1 cellular context compared by ENCODE assay signal in the genomic region with DNA sequence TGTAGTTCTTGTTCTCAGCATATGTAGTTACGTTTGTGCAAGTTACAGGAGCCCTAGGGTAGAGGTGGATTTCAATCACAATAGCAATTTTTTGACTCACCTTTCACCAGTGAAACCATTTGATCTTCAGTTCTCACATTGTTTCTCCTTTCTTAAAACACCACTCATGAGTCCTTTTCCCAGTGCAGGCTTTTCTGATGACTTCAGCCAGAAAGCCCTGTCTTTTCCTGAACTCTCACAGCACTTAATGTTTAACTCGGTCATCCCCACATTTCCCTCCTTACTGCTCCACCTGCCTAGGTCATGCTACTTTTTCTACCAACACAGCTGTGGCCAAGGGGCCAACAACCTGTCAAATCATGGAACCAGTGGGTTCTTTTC.
A peak's percentile ranks its signal among the peaks of the same experiment; 100 is the strongest.
TF ChIP-seq lines count a peak whose summit lies in the region.

No MANE protein-coding gene starts in this region.

TF ChIP-seq in GM12878, 131 proteins besides CTCF, POLR2A, EP300 and RAD21 (continues in another document):
- TF ChIP-seq, protein P1, sequence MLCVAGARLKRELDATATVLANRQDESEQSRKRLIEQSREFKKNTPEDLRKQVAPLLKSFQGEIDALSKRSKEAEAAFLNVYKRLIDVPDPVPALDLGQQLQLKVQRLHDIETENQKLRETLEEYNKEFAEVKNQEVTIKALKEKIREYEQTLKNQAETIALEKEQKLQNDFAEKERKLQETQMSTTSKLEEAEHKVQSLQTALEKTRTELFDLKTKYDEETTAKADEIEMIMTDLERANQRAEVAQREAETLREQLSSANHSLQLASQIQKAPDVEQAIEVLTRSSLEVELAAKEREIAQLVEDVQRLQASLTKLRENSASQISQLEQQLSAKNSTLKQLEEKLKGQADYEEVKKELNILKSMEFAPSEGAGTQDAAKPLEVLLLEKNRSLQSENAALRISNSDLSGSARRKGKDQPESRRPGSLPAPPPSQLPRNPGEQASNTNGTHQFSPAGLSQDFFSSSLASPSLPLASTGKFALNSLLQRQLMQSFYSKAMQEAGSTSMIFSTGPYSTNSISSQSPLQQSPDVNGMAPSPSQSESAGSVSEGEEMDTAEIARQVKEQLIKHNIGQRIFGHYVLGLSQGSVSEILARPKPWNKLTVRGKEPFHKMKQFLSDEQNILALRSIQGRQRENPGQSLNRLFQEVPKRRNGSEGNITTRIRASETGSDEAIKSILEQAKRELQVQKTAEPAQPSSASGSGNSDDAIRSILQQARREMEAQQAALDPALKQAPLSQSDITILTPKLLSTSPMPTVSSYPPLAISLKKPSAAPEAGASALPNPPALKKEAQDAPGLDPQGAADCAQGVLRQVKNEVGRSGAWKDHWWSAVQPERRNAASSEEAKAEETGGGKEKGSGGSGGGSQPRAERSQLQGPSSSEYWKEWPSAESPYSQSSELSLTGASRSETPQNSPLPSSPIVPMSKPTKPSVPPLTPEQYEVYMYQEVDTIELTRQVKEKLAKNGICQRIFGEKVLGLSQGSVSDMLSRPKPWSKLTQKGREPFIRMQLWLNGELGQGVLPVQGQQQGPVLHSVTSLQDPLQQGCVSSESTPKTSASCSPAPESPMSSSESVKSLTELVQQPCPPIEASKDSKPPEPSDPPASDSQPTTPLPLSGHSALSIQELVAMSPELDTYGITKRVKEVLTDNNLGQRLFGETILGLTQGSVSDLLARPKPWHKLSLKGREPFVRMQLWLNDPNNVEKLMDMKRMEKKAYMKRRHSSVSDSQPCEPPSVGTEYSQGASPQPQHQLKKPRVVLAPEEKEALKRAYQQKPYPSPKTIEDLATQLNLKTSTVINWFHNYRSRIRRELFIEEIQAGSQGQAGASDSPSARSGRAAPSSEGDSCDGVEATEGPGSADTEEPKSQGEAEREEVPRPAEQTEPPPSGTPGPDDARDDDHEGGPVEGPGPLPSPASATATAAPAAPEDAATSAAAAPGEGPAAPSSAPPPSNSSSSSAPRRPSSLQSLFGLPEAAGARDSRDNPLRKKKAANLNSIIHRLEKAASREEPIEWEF (IDR thresholded peaks at IDR 0.05; ENCODE audit: insufficient replicate concordance, low read depth, low read length), result peak; percentile 80
- no peak for TF ChIP-seq ZNF217 (IDR thresholded peaks at IDR 0.05)
- TF ChIP-seq BRCA1 (IDR thresholded peaks at IDR 0.05; ENCODE audit: low read depth, low read length), result no peak
- TF ChIP-seq ZZZ3 (IDR thresholded peaks at IDR 0.05; ENCODE audit: control insufficient read depth, insufficient read length, low read depth), result no peak
- no peak for TF ChIP-seq ESRRA (IDR thresholded peaks at IDR 0.05; ENCODE audit: low read length)
- TF ChIP-seq MEF2A (IDR thresholded peaks at IDR 0.05; ENCODE audit: insufficient read depth, low read depth, low read length), result no peak
- peak; percentile 68 for TF ChIP-seq ATF7 (IDR thresholded peaks at IDR 0.05; ENCODE audit: low read depth)
- TF ChIP-seq, protein P2, sequence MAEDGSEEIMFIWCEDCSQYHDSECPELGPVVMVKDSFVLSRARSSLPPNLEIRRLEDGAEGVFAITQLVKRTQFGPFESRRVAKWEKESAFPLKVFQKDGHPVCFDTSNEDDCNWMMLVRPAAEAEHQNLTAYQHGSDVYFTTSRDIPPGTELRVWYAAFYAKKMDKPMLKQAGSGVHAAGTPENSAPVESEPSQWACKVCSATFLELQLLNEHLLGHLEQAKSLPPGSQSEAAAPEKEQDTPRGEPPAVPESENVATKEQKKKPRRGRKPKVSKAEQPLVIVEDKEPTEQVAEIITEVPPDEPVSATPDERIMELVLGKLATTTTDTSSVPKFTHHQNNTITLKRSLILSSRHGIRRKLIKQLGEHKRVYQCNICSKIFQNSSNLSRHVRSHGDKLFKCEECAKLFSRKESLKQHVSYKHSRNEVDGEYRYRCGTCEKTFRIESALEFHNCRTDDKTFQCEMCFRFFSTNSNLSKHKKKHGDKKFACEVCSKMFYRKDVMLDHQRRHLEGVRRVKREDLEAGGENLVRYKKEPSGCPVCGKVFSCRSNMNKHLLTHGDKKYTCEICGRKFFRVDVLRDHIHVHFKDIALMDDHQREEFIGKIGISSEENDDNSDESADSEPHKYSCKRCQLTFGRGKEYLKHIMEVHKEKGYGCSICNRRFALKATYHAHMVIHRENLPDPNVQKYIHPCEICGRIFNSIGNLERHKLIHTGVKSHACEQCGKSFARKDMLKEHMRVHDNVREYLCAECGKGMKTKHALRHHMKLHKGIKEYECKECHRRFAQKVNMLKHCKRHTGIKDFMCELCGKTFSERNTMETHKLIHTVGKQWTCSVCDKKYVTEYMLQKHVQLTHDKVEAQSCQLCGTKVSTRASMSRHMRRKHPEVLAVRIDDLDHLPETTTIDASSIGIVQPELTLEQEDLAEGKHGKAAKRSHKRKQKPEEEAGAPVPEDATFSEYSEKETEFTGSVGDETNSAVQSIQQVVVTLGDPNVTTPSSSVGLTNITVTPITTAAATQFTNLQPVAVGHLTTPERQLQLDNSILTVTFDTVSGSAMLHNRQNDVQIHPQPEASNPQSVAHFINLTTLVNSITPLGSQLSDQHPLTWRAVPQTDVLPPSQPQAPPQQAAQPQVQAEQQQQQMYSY (CRISPR knock-in tag; IDR thresholded peaks at IDR 0.05), result no peak
- TF ChIP-seq, protein P3, sequence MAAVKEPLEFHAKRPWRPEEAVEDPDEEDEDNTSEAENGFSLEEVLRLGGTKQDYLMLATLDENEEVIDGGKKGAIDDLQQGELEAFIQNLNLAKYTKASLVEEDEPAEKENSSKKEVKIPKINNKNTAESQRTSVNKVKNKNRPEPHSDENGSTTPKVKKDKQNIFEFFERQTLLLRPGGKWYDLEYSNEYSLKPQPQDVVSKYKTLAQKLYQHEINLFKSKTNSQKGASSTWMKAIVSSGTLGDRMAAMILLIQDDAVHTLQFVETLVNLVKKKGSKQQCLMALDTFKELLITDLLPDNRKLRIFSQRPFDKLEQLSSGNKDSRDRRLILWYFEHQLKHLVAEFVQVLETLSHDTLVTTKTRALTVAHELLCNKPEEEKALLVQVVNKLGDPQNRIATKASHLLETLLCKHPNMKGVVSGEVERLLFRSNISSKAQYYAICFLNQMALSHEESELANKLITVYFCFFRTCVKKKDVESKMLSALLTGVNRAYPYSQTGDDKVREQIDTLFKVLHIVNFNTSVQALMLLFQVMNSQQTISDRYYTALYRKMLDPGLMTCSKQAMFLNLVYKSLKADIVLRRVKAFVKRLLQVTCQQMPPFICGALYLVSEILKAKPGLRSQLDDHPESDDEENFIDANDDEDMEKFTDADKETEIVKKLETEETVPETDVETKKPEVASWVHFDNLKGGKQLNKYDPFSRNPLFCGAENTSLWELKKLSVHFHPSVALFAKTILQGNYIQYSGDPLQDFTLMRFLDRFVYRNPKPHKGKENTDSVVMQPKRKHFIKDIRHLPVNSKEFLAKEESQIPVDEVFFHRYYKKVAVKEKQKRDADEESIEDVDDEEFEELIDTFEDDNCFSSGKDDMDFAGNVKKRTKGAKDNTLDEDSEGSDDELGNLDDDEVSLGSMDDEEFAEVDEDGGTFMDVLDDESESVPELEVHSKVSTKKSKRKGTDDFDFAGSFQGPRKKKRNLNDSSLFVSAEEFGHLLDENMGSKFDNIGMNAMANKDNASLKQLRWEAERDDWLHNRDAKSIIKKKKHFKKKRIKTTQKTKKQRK (IDR thresholded peaks at IDR 0.05; ENCODE audit: low read depth, low read length), result no peak
- TF ChIP-seq CEBPB (IDR thresholded peaks at IDR 0.05; ENCODE audit: borderline replicate concordance in 1 of 2, low read depth in 2 of 2, low read length in 2 of 2), result 0 out of 4 replicates have a peak, but pooled peaks of 1 of the 2 experiments have one; percentile 33
- TF ChIP-seq CBFB (IDR thresholded peaks at IDR 0.05; ENCODE audit: low read depth), result no peak
- TF ChIP-seq, protein P4, sequence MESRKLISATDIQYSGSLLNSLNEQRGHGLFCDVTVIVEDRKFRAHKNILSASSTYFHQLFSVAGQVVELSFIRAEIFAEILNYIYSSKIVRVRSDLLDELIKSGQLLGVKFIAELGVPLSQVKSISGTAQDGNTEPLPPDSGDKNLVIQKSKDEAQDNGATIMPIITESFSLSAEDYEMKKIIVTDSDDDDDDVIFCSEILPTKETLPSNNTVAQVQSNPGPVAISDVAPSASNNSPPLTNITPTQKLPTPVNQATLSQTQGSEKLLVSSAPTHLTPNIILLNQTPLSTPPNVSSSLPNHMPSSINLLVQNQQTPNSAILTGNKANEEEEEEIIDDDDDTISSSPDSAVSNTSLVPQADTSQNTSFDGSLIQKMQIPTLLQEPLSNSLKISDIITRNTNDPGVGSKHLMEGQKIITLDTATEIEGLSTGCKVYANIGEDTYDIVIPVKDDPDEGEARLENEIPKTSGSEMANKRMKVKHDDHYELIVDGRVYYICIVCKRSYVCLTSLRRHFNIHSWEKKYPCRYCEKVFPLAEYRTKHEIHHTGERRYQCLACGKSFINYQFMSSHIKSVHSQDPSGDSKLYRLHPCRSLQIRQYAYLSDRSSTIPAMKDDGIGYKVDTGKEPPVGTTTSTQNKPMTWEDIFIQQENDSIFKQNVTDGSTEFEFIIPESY (IDR thresholded peaks at IDR 0.05), result no peak
- TF ChIP-seq NBN (IDR thresholded peaks at IDR 0.05), result peak; percentile 54; the same call in 1 of the 2 replicates
- peak; percentile 52 for TF ChIP-seq RUNX3 (IDR thresholded peaks at IDR 0.05; ENCODE audit: low read length)
- TF ChIP-seq MEF2B (IDR thresholded peaks at IDR 0.05; ENCODE audit: partially characterized antibody, poor library complexity, severe bottlenecking), result peak; percentile 81
- no peak for TF ChIP-seq HDAC2 (IDR thresholded peaks at IDR 0.05)
- TF ChIP-seq, protein P5, sequence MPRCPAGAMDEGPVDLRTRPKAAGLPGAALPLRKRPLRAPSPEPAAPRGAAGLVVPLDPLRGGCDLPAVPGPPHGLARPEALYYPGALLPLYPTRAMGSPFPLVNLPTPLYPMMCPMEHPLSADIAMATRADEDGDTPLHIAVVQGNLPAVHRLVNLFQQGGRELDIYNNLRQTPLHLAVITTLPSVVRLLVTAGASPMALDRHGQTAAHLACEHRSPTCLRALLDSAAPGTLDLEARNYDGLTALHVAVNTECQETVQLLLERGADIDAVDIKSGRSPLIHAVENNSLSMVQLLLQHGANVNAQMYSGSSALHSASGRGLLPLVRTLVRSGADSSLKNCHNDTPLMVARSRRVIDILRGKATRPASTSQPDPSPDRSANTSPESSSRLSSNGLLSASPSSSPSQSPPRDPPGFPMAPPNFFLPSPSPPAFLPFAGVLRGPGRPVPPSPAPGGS (IDR thresholded peaks at IDR 0.05; ENCODE audit: borderline replicate concordance, insufficient read depth, low read depth, low read length, poor library complexity, severe bottlenecking), result peak; percentile 84
- TF ChIP-seq TAF1 (IDR thresholded peaks at IDR 0.05; ENCODE audit: borderline replicate concordance, low read depth, low read length), result no peak
- peak; percentile 66; the same call in 1 of the 2 replicates for TF ChIP-seq GATAD2B (conservative IDR thresholded peaks at IDR 0.05; ENCODE audit: low read depth)
- TF ChIP-seq, protein P6, sequence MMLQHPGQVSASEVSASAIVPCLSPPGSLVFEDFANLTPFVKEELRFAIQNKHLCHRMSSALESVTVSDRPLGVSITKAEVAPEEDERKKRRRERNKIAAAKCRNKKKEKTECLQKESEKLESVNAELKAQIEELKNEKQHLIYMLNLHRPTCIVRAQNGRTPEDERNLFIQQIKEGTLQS (IDR thresholded peaks at IDR 0.05; ENCODE audit: borderline replicate concordance, extremely low read depth, low read depth, low read length), result no peak
- TF ChIP-seq POU2F2 (IDR thresholded peaks at IDR 0.05; ENCODE audit: borderline replicate concordance, low read depth, low read length), result no peak
- no peak for TF ChIP-seq RB1 (IDR thresholded peaks at IDR 0.05; ENCODE audit: borderline replicate concordance)
- TF ChIP-seq, protein P7, sequence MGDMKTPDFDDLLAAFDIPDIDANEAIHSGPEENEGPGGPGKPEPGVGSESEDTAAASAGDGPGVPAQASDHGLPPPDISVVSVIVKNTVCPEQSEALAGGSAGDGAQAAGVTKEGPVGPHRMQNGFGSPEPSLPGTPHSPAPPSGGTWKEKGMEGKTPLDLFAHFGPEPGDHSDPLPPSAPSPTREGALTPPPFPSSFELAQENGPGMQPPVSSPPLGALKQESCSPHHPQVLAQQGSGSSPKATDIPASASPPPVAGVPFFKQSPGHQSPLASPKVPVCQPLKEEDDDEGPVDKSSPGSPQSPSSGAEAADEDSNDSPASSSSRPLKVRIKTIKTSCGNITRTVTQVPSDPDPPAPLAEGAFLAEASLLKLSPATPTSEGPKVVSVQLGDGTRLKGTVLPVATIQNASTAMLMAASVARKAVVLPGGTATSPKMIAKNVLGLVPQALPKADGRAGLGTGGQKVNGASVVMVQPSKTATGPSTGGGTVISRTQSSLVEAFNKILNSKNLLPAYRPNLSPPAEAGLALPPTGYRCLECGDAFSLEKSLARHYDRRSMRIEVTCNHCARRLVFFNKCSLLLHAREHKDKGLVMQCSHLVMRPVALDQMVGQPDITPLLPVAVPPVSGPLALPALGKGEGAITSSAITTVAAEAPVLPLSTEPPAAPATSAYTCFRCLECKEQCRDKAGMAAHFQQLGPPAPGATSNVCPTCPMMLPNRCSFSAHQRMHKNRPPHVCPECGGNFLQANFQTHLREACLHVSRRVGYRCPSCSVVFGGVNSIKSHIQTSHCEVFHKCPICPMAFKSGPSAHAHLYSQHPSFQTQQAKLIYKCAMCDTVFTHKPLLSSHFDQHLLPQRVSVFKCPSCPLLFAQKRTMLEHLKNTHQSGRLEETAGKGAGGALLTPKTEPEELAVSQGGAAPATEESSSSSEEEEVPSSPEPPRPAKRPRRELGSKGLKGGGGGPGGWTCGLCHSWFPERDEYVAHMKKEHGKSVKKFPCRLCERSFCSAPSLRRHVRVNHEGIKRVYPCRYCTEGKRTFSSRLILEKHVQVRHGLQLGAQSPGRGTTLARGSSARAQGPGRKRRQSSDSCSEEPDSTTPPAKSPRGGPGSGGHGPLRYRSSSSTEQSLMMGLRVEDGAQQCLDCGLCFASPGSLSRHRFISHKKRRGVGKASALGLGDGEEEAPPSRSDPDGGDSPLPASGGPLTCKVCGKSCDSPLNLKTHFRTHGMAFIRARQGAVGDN (IDR thresholded peaks at IDR 0.05), result peak; percentile 91
- TF ChIP-seq, protein P8, sequence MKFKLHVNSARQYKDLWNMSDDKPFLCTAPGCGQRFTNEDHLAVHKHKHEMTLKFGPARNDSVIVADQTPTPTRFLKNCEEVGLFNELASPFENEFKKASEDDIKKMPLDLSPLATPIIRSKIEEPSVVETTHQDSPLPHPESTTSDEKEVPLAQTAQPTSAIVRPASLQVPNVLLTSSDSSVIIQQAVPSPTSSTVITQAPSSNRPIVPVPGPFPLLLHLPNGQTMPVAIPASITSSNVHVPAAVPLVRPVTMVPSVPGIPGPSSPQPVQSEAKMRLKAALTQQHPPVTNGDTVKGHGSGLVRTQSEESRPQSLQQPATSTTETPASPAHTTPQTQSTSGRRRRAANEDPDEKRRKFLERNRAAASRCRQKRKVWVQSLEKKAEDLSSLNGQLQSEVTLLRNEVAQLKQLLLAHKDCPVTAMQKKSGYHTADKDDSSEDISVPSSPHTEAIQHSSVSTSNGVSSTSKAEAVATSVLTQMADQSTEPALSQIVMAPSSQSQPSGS (IDR thresholded peaks at IDR 0.05; ENCODE audit: low read length), result peak; percentile 93
- no peak for TF ChIP-seq CREB1 (IDR thresholded peaks at IDR 0.05; ENCODE audit: low read depth)
- peak; percentile 82 for TF ChIP-seq IRF4 (IDR thresholded peaks at IDR 0.05; ENCODE audit: low read depth, low read length)
- no peak for TF ChIP-seq SRF (IDR thresholded peaks at IDR 0.05; ENCODE audit: low read depth in 2 of 2, low read length in 2 of 2)
- TF ChIP-seq ETV6 (conservative IDR thresholded peaks at IDR 0.05 in 1 of 2, IDR thresholded peaks at IDR 0.05 in 1 of 2; ENCODE audit: borderline replicate concordance in 1 of 2, low read depth in 1 of 2), result no peak
- TF ChIP-seq BACH1 (IDR thresholded peaks at IDR 0.05; ENCODE audit: borderline replicate concordance), result no peak
